In the genomic region with DNA sequence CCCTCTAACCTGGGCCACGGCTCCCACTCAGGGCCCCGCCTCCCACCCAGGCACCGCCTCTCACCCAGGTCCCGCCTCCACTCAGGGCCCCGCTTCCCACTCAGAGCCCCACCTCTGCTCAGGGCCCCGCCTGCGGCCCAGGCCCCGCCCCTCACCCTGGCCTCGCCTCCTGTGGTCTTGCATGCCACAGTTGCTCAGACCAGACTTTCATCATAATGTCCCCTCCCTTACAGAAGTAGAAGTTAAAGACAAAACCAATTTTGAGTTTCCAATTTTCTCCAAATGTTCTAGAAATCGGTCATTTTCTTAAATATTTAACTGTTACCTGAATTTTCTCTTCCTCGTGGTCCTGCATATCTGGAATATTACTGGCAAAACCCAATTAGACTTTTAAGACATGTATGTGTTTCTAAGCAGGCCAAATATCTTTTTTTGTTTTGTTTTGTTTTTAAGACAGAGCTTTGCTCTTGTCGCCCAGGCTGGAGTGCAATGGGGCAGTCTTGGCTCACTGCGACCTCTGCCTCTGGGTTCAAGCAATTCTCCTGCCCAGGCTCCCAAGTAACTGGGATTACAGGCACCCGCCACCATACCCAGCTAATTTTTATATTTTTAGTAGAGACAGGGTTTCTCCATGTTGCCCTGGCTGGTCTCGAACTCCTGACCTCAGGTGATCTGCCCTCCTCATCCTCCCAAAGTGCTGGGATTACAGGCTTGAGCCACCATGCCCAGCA, we compare ENCODE assay signal across 8 cellular contexts.
DNase-seq lines count a peak whose midpoint lies in the region; ATAC-seq, FAIRE-seq and TF ChIP-seq lines count a peak whose summit lies in the region.
"Not testable (repeated sequence)": the region's sequence is repeated elsewhere in the genome, so short reads cannot be mapped to it uniquely, and the experiment has no call there.

No MANE protein-coding gene starts in this region.

- not testable (repeated sequence) for H3K9me3 ChIP-seq in small intestine (ENCODE audit: control insufficient read depth, low read depth); uterus

- H3K36me3 ChIP-seq in small intestine (ENCODE audit: control insufficient read depth in 2 of 2, insufficient read depth in 2 of 2, low read length in 2 of 2); uterus: not testable (repeated sequence)

- H3K4me1 ChIP-seq in small intestine (ENCODE audit: control insufficient read depth in 2 of 2, insufficient read depth in 1 of 2, low read depth in 1 of 2, low read length in 1 of 2); uterus: not testable (repeated sequence)

- H3K4me3 ChIP-seq in small intestine (ENCODE audit: low read depth in 1 of 2, low read length in 2 of 2); uterus: not testable (repeated sequence)

- intact Hi-C loops in uterus (cut with DNase I; ENCODE audit: low total_unique reads): not testable (repeated sequence)

- H3K27ac ChIP-seq in small intestine (ENCODE audit: low read depth in 1 of 2, low read length in 1 of 2): not testable (repeated sequence)
- H3K27ac ChIP-seq in uterus: peak overlapping the region in 1 of 2 donors; percentile 53

- H3K27me3 ChIP-seq in small intestine (ENCODE audit: control insufficient read depth in 2 of 2, insufficient read depth in 2 of 2, low read length in 2 of 2); uterus: not testable (repeated sequence)

- DNase-seq in NK-92 (lab: John Stamatoyannopoulos, UW; ENCODE audit: unreplicated experiment) (peak; percentile 29), iPS-NIHi11 (ENCODE audit: low spot score) (peak; percentile 99), small intestine (peak; percentile 49), uterus (peak; percentile 89 to 92)
- peak; percentile 83 to 85 for DNase-seq in activated CD4-positive, alpha-beta T cell treated with anti-CD3 and anti-CD28 coated beads, Interleukin-2, amount 50 U/mL, for 4 hours
- peak; percentile 90 for DNase-seq in central memory CD4-positive, alpha-beta T cell

- not testable (repeated sequence) for TF ChIP-seq POLR2A in uterus (IDR thresholded peaks at IDR 0.05)

- ATAC-seq in GM18498 (IDR thresholded peaks at IDR 0.05; ENCODE audit: unreplicated experiment) (peak; percentile 70), HG03060 (IDR thresholded peaks at IDR 0.05; ENCODE audit: low read depth, unreplicated experiment) (peak; percentile 43)

- not testable (repeated sequence) for TF ChIP-seq CTCF in uterus (IDR thresholded peaks at IDR 0.05)

- FAIRE-seq in small intestine (lab: Jason Lieb, UNC): peak; percentile 70

- WGBS in small intestine, 3 donors: 28 to 33% (median 32%) methylated on average over 10 to 15 of the region's 15 CpGs

Comparison
In these comparisons a context has a peak if more than half of its experiments do, and no peak if none do; other contexts are left out.
1. DNase-seq: peak in every context shown above with its lines; median percentile 99 in iPS-NIHi11; 90 in uterus; 90 in central memory CD4-positive, alpha-beta T cell; 84 in activated CD4-positive, alpha-beta T cell treated with anti-CD3 and anti-CD28 coated beads, Interleukin-2, amount 50 U/mL, for 4 hours; 49 in small intestine; 29 in NK-92.